In genomic region chr1:68785328-68785727, GRCh38 we compare ENCODE assay signal across 28 cellular contexts.
"Had no signal": no experiment of that assay in that cellular context is flagged by ENCODE, and none has a peak within 500 bp of the region (broad histone marks: within the 10 kb centered on the region; RNA-seq: fewer than 3 reads in every experiment).

No MANE protein-coding gene starts in this region.

- H3K27ac ChIP-seq: stomach, suprapubic skin, testis, thoracic aorta, thyroid gland, tibial artery, tibial nerve, transverse colon, upper lobe of left lung, upper lobe of right lung, uterus, vagina had no signal

- H3K4me1 Mint-ChIP-seq: stimulated activated effector memory CD8-positive, alpha-beta T cell treated with anti-CD3 and anti-CD28 coated beads, Interleukin-12 subunit alpha, Interleukin-12 subunit beta, amount 100 ng/mL, for 72 hours; stimulated activated memory B cell treated with anti-CD40 and anti-IgM and Interleukin-4, amounts not matched to agents 10 μg/mL and 1 μg/mL and 100 μg/mL, for 72 hours; stimulated activated naive B cell treated with anti-CD40 and anti-IgM and Interleukin-4, amounts not matched to agents 10 μg/mL and 1 μg/mL and 100 μg/mL, for 72 hours; stimulated activated naive CD8-positive, alpha-beta T cell treated with anti-CD3 and anti-CD28 coated beads, Interleukin-15, amount 100 ng/mL, for 72 hours had no signal

- H3K9me3 Mint-ChIP-seq: stimulated activated naive CD8-positive, alpha-beta T cell treated with anti-CD3 and anti-CD28 coated beads, Interleukin-15, Interleukin-2, amounts not matched to agents 100 ng/mL and 50 ng/mL, for 24 hours; type B pancreatic cell had no signal

- H3K27me3 ChIP-seq: stomach, suprapubic skin, testis, thyroid gland, tibial artery, tibial nerve, transverse colon, upper lobe of left lung, upper lobe of right lung, uterus, vagina had no signal

- ATAC-seq: stimulated activated effector memory CD8-positive, alpha-beta T cell treated with anti-CD3 and anti-CD28 coated beads, Interleukin-12 subunit alpha, Interleukin-12 subunit beta, amount 100 ng/mL, for 72 hours; stimulated activated memory B cell treated with anti-CD40 and anti-IgM and Interleukin-4, amounts not matched to agents 10 μg/mL and 1 μg/mL and 100 μg/mL, for 72 hours; stimulated activated naive B cell treated with anti-CD40 and anti-IgM and Interleukin-4, amounts not matched to agents 10 μg/mL and 1 μg/mL and 100 μg/mL, for 72 hours; stimulated activated naive CD8-positive, alpha-beta T cell treated with anti-CD3 and anti-CD28 coated beads, Interleukin-15, amount 100 ng/mL, for 72 hours; stimulated activated naive CD8-positive, alpha-beta T cell treated with anti-CD3 and anti-CD28 coated beads, Interleukin-15, Interleukin-2, amounts not matched to agents 100 U/mL and 50 U/mL, for 24 hours; upper lobe of right lung had no signal

- H3K4me3 Mint-ChIP-seq: stimulated activated effector memory CD8-positive, alpha-beta T cell treated with anti-CD3 and anti-CD28 coated beads, Interleukin-12 subunit alpha, Interleukin-12 subunit beta, amount 100 ng/mL, for 72 hours; stimulated activated memory B cell treated with anti-CD40 and anti-IgM and Interleukin-4, amounts not matched to agents 10 μg/mL and 1 μg/mL and 100 μg/mL, for 72 hours; stimulated activated naive B cell treated with anti-CD40 and anti-IgM and Interleukin-4, amounts not matched to agents 10 μg/mL and 1 μg/mL and 100 μg/mL, for 72 hours; stimulated activated naive CD8-positive, alpha-beta T cell treated with anti-CD3 and anti-CD28 coated beads, Interleukin-15, amount 100 ng/mL, for 72 hours; stimulated activated naive CD8-positive, alpha-beta T cell treated with anti-CD3 and anti-CD28 coated beads, Interleukin-15, Interleukin-2, amounts not matched to agents 100 ng/mL and 50 ng/mL, for 24 hours; type B pancreatic cell had no signal

- H3K9me3 ChIP-seq: suprapubic skin, testis, thoracic aorta, thyroid gland, transverse colon, upper lobe of right lung, uterus, vagina had no signal

- H3K36me3 ChIP-seq: stomach, suprapubic skin, thoracic aorta, thyroid gland, tibial artery, tibial nerve, transverse colon, upper lobe of left lung, upper lobe of right lung, uterus, vagina had no signal

- H3K27ac Mint-ChIP-seq: stimulated activated effector memory CD8-positive, alpha-beta T cell treated with anti-CD3 and anti-CD28 coated beads, Interleukin-12 subunit alpha, Interleukin-12 subunit beta, amount 100 ng/mL, for 72 hours; stimulated activated memory B cell treated with anti-CD40 and anti-IgM and Interleukin-4, amounts not matched to agents 10 μg/mL and 1 μg/mL and 100 μg/mL, for 72 hours; stimulated activated naive B cell treated with anti-CD40 and anti-IgM and Interleukin-4, amounts not matched to agents 10 μg/mL and 1 μg/mL and 100 μg/mL, for 72 hours; stimulated activated naive CD8-positive, alpha-beta T cell treated with anti-CD3 and anti-CD28 coated beads, Interleukin-15, amount 100 ng/mL, for 72 hours; stimulated activated naive CD8-positive, alpha-beta T cell treated with anti-CD3 and anti-CD28 coated beads, Interleukin-15, Interleukin-2, amounts not matched to agents 100 ng/mL and 50 ng/mL, for 24 hours; type B pancreatic cell had no signal

- H3K27me3 Mint-ChIP-seq: stimulated activated memory B cell treated with anti-CD40 and anti-IgM and Interleukin-4, amounts not matched to agents 10 μg/mL and 1 μg/mL and 100 μg/mL, for 72 hours; stimulated activated naive B cell treated with anti-CD40 and anti-IgM and Interleukin-4, amounts not matched to agents 10 μg/mL and 1 μg/mL and 100 μg/mL, for 72 hours; stimulated activated naive CD8-positive, alpha-beta T cell treated with anti-CD3 and anti-CD28 coated beads, Interleukin-15, amount 100 ng/mL, for 72 hours; stimulated activated naive CD8-positive, alpha-beta T cell treated with anti-CD3 and anti-CD28 coated beads, Interleukin-15, Interleukin-2, amounts not matched to agents 100 ng/mL and 50 ng/mL, for 24 hours; type B pancreatic cell had no signal

- H3K36me3 Mint-ChIP-seq: stimulated activated effector memory CD8-positive, alpha-beta T cell treated with anti-CD3 and anti-CD28 coated beads, Interleukin-12 subunit alpha, Interleukin-12 subunit beta, amount 100 ng/mL, for 72 hours; stimulated activated memory B cell treated with anti-CD40 and anti-IgM and Interleukin-4, amounts not matched to agents 10 μg/mL and 1 μg/mL and 100 μg/mL, for 72 hours; stimulated activated naive B cell treated with anti-CD40 and anti-IgM and Interleukin-4, amounts not matched to agents 10 μg/mL and 1 μg/mL and 100 μg/mL, for 72 hours; type B pancreatic cell had no signal

- H3K4me3 ChIP-seq: stomach, suprapubic skin, testis, thoracic aorta, thyroid gland, tibial artery, tibial nerve, transverse colon, upper lobe of left lung, upper lobe of right lung, uterus, vagina had no signal

- DNase-seq: stimulated activated CD4-positive, alpha-beta T cell treated with anti-CD3 and anti-CD28 coated beads, Interleukin-2, amount 100 ng/mL, for 48 hours; stimulated activated CD4-positive, alpha-beta T cell treated with anti-CD3 and anti-CD28 coated beads, Interleukin-4, amount 100 ng/mL, for 1 hour; stimulated activated CD4-positive, alpha-beta T cell treated with anti-CD3 and anti-CD28 coated beads, Interleukin-4, amount 100 ng/mL, for 24 hours; stimulated activated CD4-positive, alpha-beta T cell treated with anti-CD3 and anti-CD28 coated beads, Interleukin-4, amount 100 ng/mL, for 4 hours; stimulated activated CD8-positive, alpha-beta memory T cell treated with anti-CD3 and anti-CD28 coated beads, Interleukin-4, amount 100 ng/mL, for 48 hours; stimulated activated naive B cell treated with anti-CD40 and anti-IgM and Interleukin-4, amounts not matched to agents 10 μg/mL and 1 μg/mL and 100 μg/mL, for 72 hours; stimulated activated naive CD4-positive, alpha-beta T cell; stimulated activated naive CD4-positive, alpha-beta T cell treated with Interleukin-2 at 50 U/mL for 16 hours; stimulated activated naive CD8-positive, alpha-beta T cell treated with anti-CD3 and anti-CD28 coated beads, Interleukin-15, amount 100 ng/mL, for 72 hours; stimulated activated naive CD8-positive, alpha-beta T cell treated with anti-CD3 and anti-CD28 coated beads, Interleukin-15, Interleukin-2, amounts not matched to agents 100 U/mL and 50 U/mL, for 24 hours; stomach; substantia nigra; testis; thyroid gland; tibial artery; transverse colon; trophoblast cell; upper lobe of left lung; upper lobe of right lung; uterus had no signal
